11 cellular contexts compared by ENCODE assay signal in genomic region chr1:26721669-26722355, GRCh38. TPM values are rescaled to one million over a fixed set of nuclear protein-coding genes. Genes with fewer than 3 reads are reported as not detected.
DNase-seq lines count a peak whose midpoint lies in the region; ATAC-seq lines count a peak whose summit lies in the region.
"Had no signal": no experiment of that assay in that cellular context is flagged by ENCODE, and none has a peak within 500 bp of the region (broad histone marks: within the 10 kb centered on the region; RNA-seq: fewer than 3 reads in every experiment).

No MANE protein-coding gene starts in this region.

- H3K9me3 ChIP-seq in SJCRH30 (replicated peaks): no peaks in the 10 kb centered on the region
- no peaks in the 10 kb centered on the region for H3K9me3 ChIP-seq in subcutaneous abdominal adipose tissue (ENCODE audit: control insufficient read depth in 5 of 5, low read length in 5 of 5)
- no peaks in the 10 kb centered on the region for H3K9me3 ChIP-seq in HAP-1

- H3K4me3 ChIP-seq in SJCRH30: no peak overlapping the region
- H3K4me3 ChIP-seq in subcutaneous abdominal adipose tissue (ENCODE audit: low read depth in 1 of 5, low read length in 5 of 5): no peak overlapping the region
- H3K4me3 ChIP-seq in HAP-1: no peak overlapping the region

- H3K4me1 ChIP-seq in SJCRH30: peaks cover 45% of the 10 kb centered on the region
- peaks cover 10 to 65% (median 58%) of the 10 kb centered on the region in 5 donors for H3K4me1 ChIP-seq in subcutaneous abdominal adipose tissue (ENCODE audit: control insufficient read depth in 5 of 5, insufficient read depth in 5 of 5, low read length in 5 of 5)
- peaks cover 24% of the 10 kb centered on the region for H3K4me1 ChIP-seq in HAP-1

- peaks cover 89% of the 10 kb centered on the region for H3K4me1 Mint-ChIP-seq in activated naive CD4-positive, alpha-beta T cell treated with anti-CD3 and anti-CD28 coated beads for 36 hours (ENCODE audit: low read depth)
- peaks cover 85% of the 10 kb centered on the region for H3K4me1 Mint-ChIP-seq in central memory CD8-positive, alpha-beta T cell

- ATAC-seq in central memory CD8-positive, alpha-beta T cell (replicated peaks; ENCODE audit: extremely low read depth, poor library complexity, severe bottlenecking): no peak

- H3K36me3 Mint-ChIP-seq in activated naive CD4-positive, alpha-beta T cell treated with anti-CD3 and anti-CD28 coated beads for 36 hours (ENCODE audit: low read depth): peaks cover 17% of the 10 kb centered on the region
- H3K36me3 Mint-ChIP-seq in central memory CD8-positive, alpha-beta T cell (ENCODE audit: insufficient read depth): peaks cover 27% of the 10 kb centered on the region

- intact Hi-C loops in activated naive CD4-positive, alpha-beta T cell treated with anti-CD3 and anti-CD28 coated beads for 36 hours (cut with micrococcal nuclease): loop anchor here (1.0 to 2.0 kb wide), 3 partner anchors 17 to 65 kb away; partner anchors contain the start of gene PIGV

- CTCF ChIA-PET in activated naive CD4-positive, alpha-beta T cell treated with anti-CD3 and anti-CD28 coated beads for 36 hours (lab: Charles Lee): no interaction called here

- in situ Hi-C loops in HAP-1 (cut with MboI; ENCODE audit: low sequenced_read_pairs): no loop called here

- no peak overlapping the region for H3K9ac ChIP-seq in subcutaneous abdominal adipose tissue (ENCODE audit: low read length in 5 of 5)
- H3K9ac ChIP-seq: parathyroid adenoma had no signal

- H3K27me3 ChIP-seq in SJCRH30 (no peaks in the 10 kb centered on the region), subcutaneous abdominal adipose tissue (ENCODE audit: control insufficient read depth in 5 of 5, insufficient read depth in 4 of 5, low read length in 5 of 5) (no peaks in the 10 kb centered on the region), HAP-1 (ENCODE audit: low read depth) (no peaks in the 10 kb centered on the region)

- H3K27ac Mint-ChIP-seq in activated naive CD4-positive, alpha-beta T cell treated with anti-CD3 and anti-CD28 coated beads for 36 hours: peak overlapping the region; percentile 79
- peak overlapping the region; percentile 45 for H3K27ac Mint-ChIP-seq in central memory CD8-positive, alpha-beta T cell (ENCODE audit: low read depth)

- peak overlapping the region; percentile 96 for H3K27ac ChIP-seq in SJCRH30
- H3K27ac ChIP-seq in subcutaneous abdominal adipose tissue (ENCODE audit: low read depth, low read length): peak overlapping the region; percentile 24
- H3K27ac ChIP-seq: parathyroid adenoma had no signal

- no peaks in the 10 kb centered on the region for H3K27me3 Mint-ChIP-seq in activated naive CD4-positive, alpha-beta T cell treated with anti-CD3 and anti-CD28 coated beads for 36 hours (ENCODE audit: low read depth)
- H3K27me3 Mint-ChIP-seq in central memory CD8-positive, alpha-beta T cell: no peaks in the 10 kb centered on the region

- no peak overlapping the region for H3K4me3 Mint-ChIP-seq in activated naive CD4-positive, alpha-beta T cell treated with anti-CD3 and anti-CD28 coated beads for 36 hours
- H3K4me3 Mint-ChIP-seq in central memory CD8-positive, alpha-beta T cell: peak overlapping the region; percentile 65

- DNase-seq in activated naive CD4-positive, alpha-beta T cell treated with anti-CD3 and anti-CD28 coated beads for 36 hours: peak; percentile 38
- no peak for DNase-seq in activated naive CD4-positive, alpha-beta T cell (lab: John Stamatoyannopoulos, UW)
- DNase-seq in SJCRH30 (peak; percentile 32 to 58), SIG-M5 treated with dmso at 0.1 percent for 504 hours (lab: John Stamatoyannopoulos, UW; ENCODE audit: unreplicated experiment) (no peak), HuH-7 (ENCODE audit: low spot score) (no peak), HAP-1 (ENCODE audit: low spot score in 2 of 2) (no peak)
- DNase-seq in central memory CD8-positive, alpha-beta T cell (ENCODE audit: low spot score in 2 of 2): no peak
- DNase-seq: AML-193, NCI-H1436 had no signal

- H3K9me3 Mint-ChIP-seq in activated naive CD4-positive, alpha-beta T cell treated with anti-CD3 and anti-CD28 coated beads for 36 hours: no peaks in the 10 kb centered on the region
- H3K9me3 Mint-ChIP-seq in central memory CD8-positive, alpha-beta T cell: no peaks in the 10 kb centered on the region

- H3K36me3 ChIP-seq in SJCRH30 (peaks cover 6% of the 10 kb centered on the region), subcutaneous abdominal adipose tissue (ENCODE audit: control insufficient read depth in 5 of 5, insufficient read depth in 5 of 5, low read length in 5 of 5) (no peaks in the 10 kb centered on the region), HAP-1 (replicated peaks) (peaks cover 9% of the 10 kb centered on the region; the same call in 1 of the 2 replicates)

RNA-seq across cellular contexts. Expression of gene ARID1A, which starts 26.0 kb away (rescaled TPM):
- 10 to 100 TPM; 65.0 to 65.9 TPM for total RNA-seq in activated naive CD4-positive, alpha-beta T cell treated with anti-CD3 and anti-CD28 coated beads for 36 hours
- 57.3 and 57.9 TPM in 2 replicates for total RNA-seq in SJCRH30 (2014; rRNA removed; shearing (Covaris generic))

Comparison
In these comparisons a context has a peak if more than half of its experiments do, and no peak if none do; other contexts are left out.
1. DNase-seq: peak in activated naive CD4-positive, alpha-beta T cell treated with anti-CD3 and anti-CD28 coated beads for 36 hours (single experiment) and SJCRH30 (2 of 2); none in activated naive CD4-positive, alpha-beta T cell (0 of 4), central memory CD8-positive, alpha-beta T cell (0 of 2), SIG-M5 treated with dmso at 0.1 percent for 504 hours (single experiment), HuH-7 (single experiment) and HAP-1 (0 of 2).